ENCODE assay signal across 20 cellular contexts in genomic region chr21:16388911-16389515, GRCh38.
"Had no signal": no experiment of that assay in that cellular context is flagged by ENCODE, and none has a peak within 500 bp of the region (broad histone marks: within the 10 kb centered on the region; RNA-seq: fewer than 3 reads in every experiment).

No MANE protein-coding gene starts in this region.

- FAIRE-seq: endometrium, frontal cortex, islet of Langerhans had no signal

- H3K9me3 ChIP-seq: mucosa of descending colon, tibial nerve, uterus had no signal

- ATAC-seq: activated CD4-positive, alpha-beta T cell treated with anti-CD3 and anti-CD28 coated beads for 36 hours; activated CD8-positive, alpha-beta memory T cell treated with anti-CD3 and anti-CD28 coated beads, Interleukin-2, amount 10 ng/mL, durations not matched to agents 7 days and 5 days; activated CD8-positive, alpha-beta T cell treated with anti-CD3 and anti-CD28 coated beads, Interleukin-2, amount 10 ng/mL, durations not matched to agents 7 days and 5 days; activated naive CD8-positive, alpha-beta T cell treated with anti-CD3 and anti-CD28 coated beads, Interleukin-2, amount 50 U/mL, for 24 hours; mucosa of descending colon; natural killer cell treated with Interleukin-12 subunit alpha and Interleukin-12 subunit beta and Interleukin-15 and Interleukin-18, amount 100 ng/mL, for 72 hours; right cardiac atrium had no signal

- H3K27me3 ChIP-seq: spleen, tibial nerve, uterus had no signal

- DNase-seq: activated CD4-positive, alpha-beta T cell treated with anti-CD3 and anti-CD28 coated beads for 36 hours; activated CD4-positive, CD25-positive, alpha-beta regulatory T cell; activated CD8-positive, alpha-beta memory T cell treated with anti-CD3 and anti-CD28 coated beads, Interleukin-2, amount 10 ng/mL, durations not matched to agents 7 days and 5 days; activated CD8-positive, alpha-beta T cell treated with anti-CD3 and anti-CD28 coated beads, Interleukin-2, amount 10 ng/mL, durations not matched to agents 7 days and 5 days; activated naive CD8-positive, alpha-beta T cell treated with anti-CD3 and anti-CD28 coated beads, Interleukin-2, amount 50 U/mL, for 24 hours; activated T-cell treated with anti-CD3 and anti-CD28 coated beads, Interleukin-2, amount 50 U/mL, for 48 hours; amygdala; effector CD8-positive, alpha-beta T cell; glutamatergic neuron; mucosa of descending colon; right cardiac atrium; spleen; stimulated activated CD4-positive, alpha-beta T cell treated with anti-CD3 and anti-CD28 coated beads, Interleukin-2, amount 100 ng/mL, for 48 hours; stimulated activated naive CD4-positive, alpha-beta T cell treated with Interleukin-2 at 50 U/mL for 16 hours; uterus had no signal

- H3K36me3 ChIP-seq: spleen, tibial nerve, uterus had no signal

- H3K4me3 ChIP-seq: mucosa of descending colon, spleen, tibial nerve, uterus had no signal

- H3K27ac ChIP-seq: spleen, tibial nerve, uterus had no signal

- H3K4me1 ChIP-seq: spleen, tibial nerve, uterus had no signal
